15 cellular contexts compared by ENCODE assay signal in the genomic region with DNA sequence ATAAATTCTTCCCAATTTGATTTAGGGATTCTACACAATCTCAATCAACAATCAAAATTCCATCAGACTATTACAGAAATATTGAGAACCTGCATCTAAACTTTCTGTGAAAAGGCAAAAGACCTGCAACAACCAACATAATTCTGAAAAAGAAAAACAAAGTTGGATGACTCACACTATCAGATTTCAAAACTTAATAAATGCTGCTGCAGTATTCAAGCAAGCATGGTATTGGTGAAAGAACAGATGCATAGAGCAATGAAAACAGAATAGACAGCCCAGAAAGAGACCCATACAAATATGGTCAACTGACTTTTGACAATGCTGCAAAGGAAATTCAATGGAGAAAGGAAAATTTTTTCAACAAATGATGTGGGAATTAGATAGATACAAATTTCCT.
"Had no signal": no experiment of that assay in that cellular context is flagged by ENCODE, and none has a peak within 500 bp of the region (broad histone marks: within the 10 kb centered on the region; RNA-seq: fewer than 3 reads in every experiment).

No MANE protein-coding gene starts in this region.

- H3K27me3 ChIP-seq: esophagus muscularis mucosa, gastroesophageal sphincter, heart left ventricle, tibial nerve had no signal

- H3K4me3 ChIP-seq: dorsolateral prefrontal cortex, esophagus muscularis mucosa, gastroesophageal sphincter, heart left ventricle, tibial nerve had no signal

- H3K9me3 ChIP-seq: tibial nerve had no signal

- H3K36me3 ChIP-seq: esophagus muscularis mucosa, gastroesophageal sphincter, heart left ventricle, tibial nerve had no signal

- H3K4me1 ChIP-seq: esophagus muscularis mucosa, gastroesophageal sphincter, heart left ventricle had no signal

- H3K27ac ChIP-seq: dorsolateral prefrontal cortex, esophagus muscularis mucosa, gastroesophageal sphincter, heart left ventricle, tibial nerve, VCaP had no signal

- ATAC-seq: activated T-cell treated with anti-CD3 and anti-CD28 coated beads, Interleukin-2, amount 50 U/mL, for 4 hours; gastroesophageal sphincter; heart left ventricle; left ventricle myocardium superior had no signal

- DNase-seq: activated CD4-positive, alpha-beta T cell treated with anti-CD3 and anti-CD28 coated beads, Interleukin-2, amount 50 U/mL, for 1 hour; activated CD4-positive, CD25-positive, alpha-beta regulatory T cell treated with anti-CD3 and anti-CD28 coated beads, Interleukin-2, amount 50 U/mL, for 72 hours; activated CD8-positive, alpha-beta memory T cell treated with anti-CD3 and anti-CD28 coated beads, Interleukin-2, amount 50 U/mL, for 4 hours; activated naive CD4-positive, alpha-beta T cell treated with anti-CD3 and anti-CD28 coated beads, Interleukin-2, amount 10 ng/mL, durations not matched to agents 7 days and 5 days; activated T-cell treated with anti-CD3 and anti-CD28 coated beads, Interleukin-2, amount 50 U/mL, for 4 hours; dorsolateral prefrontal cortex; heart left ventricle; kidney glomerular epithelial cell; left ventricle myocardium superior; naive B cell; T-helper 2 cell had no signal
